1 cellular context compared by ENCODE assay signal in the genomic region with DNA sequence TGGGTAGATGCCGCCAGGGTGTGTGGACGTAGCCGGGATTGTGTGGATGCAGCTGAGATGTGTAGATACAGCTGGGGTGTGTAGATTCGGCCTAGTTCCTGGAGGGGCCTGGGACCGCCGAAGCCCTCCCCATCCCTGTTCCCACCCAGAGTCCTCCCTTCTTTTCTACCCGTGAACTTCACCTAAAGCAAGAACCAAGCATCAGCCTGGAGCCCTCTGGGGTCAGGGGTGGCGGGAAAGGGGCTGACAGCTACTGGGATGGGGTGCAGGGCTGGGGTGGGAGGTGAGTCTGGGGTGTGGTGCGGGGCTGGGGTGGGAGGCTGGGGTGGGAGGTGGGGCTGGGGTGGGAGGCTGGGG.
TF ChIP-seq lines count a peak whose summit lies in the region.

No MANE protein-coding gene starts in this region.

TF ChIP-seq in K562, 482 proteins besides CTCF, POLR2A, EP300 and RAD21:
- TF ChIP-seq, protein P1, sequence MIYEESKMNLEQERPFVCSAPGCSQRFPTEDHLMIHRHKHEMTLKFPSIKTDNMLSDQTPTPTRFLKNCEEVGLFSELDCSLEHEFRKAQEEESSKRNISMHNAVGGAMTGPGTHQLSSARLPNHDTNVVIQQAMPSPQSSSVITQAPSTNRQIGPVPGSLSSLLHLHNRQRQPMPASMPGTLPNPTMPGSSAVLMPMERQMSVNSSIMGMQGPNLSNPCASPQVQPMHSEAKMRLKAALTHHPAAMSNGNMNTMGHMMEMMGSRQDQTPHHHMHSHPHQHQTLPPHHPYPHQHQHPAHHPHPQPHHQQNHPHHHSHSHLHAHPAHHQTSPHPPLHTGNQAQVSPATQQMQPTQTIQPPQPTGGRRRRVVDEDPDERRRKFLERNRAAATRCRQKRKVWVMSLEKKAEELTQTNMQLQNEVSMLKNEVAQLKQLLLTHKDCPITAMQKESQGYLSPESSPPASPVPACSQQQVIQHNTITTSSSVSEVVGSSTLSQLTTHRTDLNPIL (CRISPR knock-in tag; IDR thresholded peaks at IDR 0.05) = no peak
- TF ChIP-seq POLR2AphosphoS2 (IDR thresholded peaks at IDR 0.05; ENCODE audit: low read length) (no peak), BMI1 (IDR thresholded peaks at IDR 0.05; ENCODE audit: low read length) (no peak), ZNF584 (CRISPR knock-in tag; IDR thresholded peaks at IDR 0.05; ENCODE audit: low read depth) (no peak), FOXM1 (IDR thresholded peaks at IDR 0.05; ENCODE audit: low read depth) (no peak), FOXM1 (CRISPR knock-in tag; IDR thresholded peaks at IDR 0.05; ENCODE audit: low read depth) (no peak), ILK (tag; IDR thresholded peaks at IDR 0.05; ENCODE audit: borderline replicate concordance, low read depth) (no peak), HMGN3 (IDR thresholded peaks at IDR 0.05; ENCODE audit: borderline replicate concordance, extremely low read depth, insufficient read length, low read depth, low read length) (no peak), SPI1 (IDR thresholded peaks at IDR 0.05; ENCODE audit: borderline replicate concordance, low read depth, low read length) (no peak), NCOA2 (IDR thresholded peaks at IDR 0.05; ENCODE audit: partially characterized antibody in 2 of 2) (no peak), ZNF644 (tag; IDR thresholded peaks at IDR 0.05; ENCODE audit: low read depth) (no peak), SIN3A (IDR thresholded peaks at IDR 0.05; ENCODE audit: borderline replicate concordance in 2 of 2, control insufficient read depth in 1 of 2, low read depth in 2 of 2, low read length in 2 of 2) (no peak), DIDO1 (tag; IDR thresholded peaks at IDR 0.05; ENCODE audit: low read depth) (no peak)
- TF ChIP-seq, protein P2, sequence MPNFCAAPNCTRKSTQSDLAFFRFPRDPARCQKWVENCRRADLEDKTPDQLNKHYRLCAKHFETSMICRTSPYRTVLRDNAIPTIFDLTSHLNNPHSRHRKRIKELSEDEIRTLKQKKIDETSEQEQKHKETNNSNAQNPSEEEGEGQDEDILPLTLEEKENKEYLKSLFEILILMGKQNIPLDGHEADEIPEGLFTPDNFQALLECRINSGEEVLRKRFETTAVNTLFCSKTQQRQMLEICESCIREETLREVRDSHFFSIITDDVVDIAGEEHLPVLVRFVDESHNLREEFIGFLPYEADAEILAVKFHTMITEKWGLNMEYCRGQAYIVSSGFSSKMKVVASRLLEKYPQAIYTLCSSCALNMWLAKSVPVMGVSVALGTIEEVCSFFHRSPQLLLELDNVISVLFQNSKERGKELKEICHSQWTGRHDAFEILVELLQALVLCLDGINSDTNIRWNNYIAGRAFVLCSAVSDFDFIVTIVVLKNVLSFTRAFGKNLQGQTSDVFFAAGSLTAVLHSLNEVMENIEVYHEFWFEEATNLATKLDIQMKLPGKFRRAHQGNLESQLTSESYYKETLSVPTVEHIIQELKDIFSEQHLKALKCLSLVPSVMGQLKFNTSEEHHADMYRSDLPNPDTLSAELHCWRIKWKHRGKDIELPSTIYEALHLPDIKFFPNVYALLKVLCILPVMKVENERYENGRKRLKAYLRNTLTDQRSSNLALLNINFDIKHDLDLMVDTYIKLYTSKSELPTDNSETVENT (CRISPR knock-in tag; IDR thresholded peaks at IDR 0.05) = no peak
- TF ChIP-seq, protein P3, sequence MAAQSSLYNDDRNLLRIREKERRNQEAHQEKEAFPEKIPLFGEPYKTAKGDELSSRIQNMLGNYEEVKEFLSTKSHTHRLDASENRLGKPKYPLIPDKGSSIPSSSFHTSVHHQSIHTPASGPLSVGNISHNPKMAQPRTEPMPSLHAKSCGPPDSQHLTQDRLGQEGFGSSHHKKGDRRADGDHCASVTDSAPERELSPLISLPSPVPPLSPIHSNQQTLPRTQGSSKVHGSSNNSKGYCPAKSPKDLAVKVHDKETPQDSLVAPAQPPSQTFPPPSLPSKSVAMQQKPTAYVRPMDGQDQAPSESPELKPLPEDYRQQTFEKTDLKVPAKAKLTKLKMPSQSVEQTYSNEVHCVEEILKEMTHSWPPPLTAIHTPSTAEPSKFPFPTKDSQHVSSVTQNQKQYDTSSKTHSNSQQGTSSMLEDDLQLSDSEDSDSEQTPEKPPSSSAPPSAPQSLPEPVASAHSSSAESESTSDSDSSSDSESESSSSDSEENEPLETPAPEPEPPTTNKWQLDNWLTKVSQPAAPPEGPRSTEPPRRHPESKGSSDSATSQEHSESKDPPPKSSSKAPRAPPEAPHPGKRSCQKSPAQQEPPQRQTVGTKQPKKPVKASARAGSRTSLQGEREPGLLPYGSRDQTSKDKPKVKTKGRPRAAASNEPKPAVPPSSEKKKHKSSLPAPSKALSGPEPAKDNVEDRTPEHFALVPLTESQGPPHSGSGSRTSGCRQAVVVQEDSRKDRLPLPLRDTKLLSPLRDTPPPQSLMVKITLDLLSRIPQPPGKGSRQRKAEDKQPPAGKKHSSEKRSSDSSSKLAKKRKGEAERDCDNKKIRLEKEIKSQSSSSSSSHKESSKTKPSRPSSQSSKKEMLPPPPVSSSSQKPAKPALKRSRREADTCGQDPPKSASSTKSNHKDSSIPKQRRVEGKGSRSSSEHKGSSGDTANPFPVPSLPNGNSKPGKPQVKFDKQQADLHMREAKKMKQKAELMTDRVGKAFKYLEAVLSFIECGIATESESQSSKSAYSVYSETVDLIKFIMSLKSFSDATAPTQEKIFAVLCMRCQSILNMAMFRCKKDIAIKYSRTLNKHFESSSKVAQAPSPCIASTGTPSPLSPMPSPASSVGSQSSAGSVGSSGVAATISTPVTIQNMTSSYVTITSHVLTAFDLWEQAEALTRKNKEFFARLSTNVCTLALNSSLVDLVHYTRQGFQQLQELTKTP (IDR thresholded peaks at IDR 0.05; ENCODE audit: low read depth in 1 of 2, partially characterized antibody in 2 of 2) = no peak
- TF ChIP-seq, protein P4, sequence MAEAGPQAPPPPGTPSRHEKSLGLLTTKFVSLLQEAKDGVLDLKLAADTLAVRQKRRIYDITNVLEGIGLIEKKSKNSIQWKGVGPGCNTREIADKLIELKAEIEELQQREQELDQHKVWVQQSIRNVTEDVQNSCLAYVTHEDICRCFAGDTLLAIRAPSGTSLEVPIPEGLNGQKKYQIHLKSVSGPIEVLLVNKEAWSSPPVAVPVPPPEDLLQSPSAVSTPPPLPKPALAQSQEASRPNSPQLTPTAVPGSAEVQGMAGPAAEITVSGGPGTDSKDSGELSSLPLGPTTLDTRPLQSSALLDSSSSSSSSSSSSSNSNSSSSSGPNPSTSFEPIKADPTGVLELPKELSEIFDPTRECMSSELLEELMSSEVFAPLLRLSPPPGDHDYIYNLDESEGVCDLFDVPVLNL (CRISPR knock-in tag; IDR thresholded peaks at IDR 0.05; ENCODE audit: low read depth) = no peak
